In genomic region chr18:80040515-80040914, GRCh38 we compare ENCODE assay signal across 22 cellular contexts. TPM values are rescaled to one million over a fixed set of nuclear protein-coding genes. Genes with fewer than 3 reads are reported as not detected.
A peak's percentile ranks its signal among the peaks of the same experiment; 100 is the strongest.
DNase-seq lines count a peak whose midpoint lies in the region; ATAC-seq, FAIRE-seq and TF ChIP-seq lines count a peak whose summit lies in the region.
"Had no signal": no experiment of that assay in that cellular context is flagged by ENCODE, and none has a peak within 500 bp of the region (broad histone marks: within the 10 kb centered on the region; RNA-seq: fewer than 3 reads in every experiment).

No MANE protein-coding gene starts in this region.

- H3K27me3 ChIP-seq in HepG2 (ENCODE audit: control insufficient read depth in 1 of 2, insufficient read depth in 2 of 2, low read length in 2 of 2) (no peaks in the 10 kb centered on the region), right lobe of liver (no peaks in the 10 kb centered on the region), K562 (ENCODE audit: control insufficient read depth in 2 of 2, insufficient read depth in 2 of 2, low read length in 2 of 2) (no peaks in the 10 kb centered on the region), osteoblast (ENCODE audit: insufficient read depth, low read length) (no peaks in the 10 kb centered on the region), stomach (no peaks in the 10 kb centered on the region)
- H3K27me3 ChIP-seq: BE2C; BLaER1 treated with 17β-estradiol and CSF1 and Interleukin-3, amounts not matched to agents 10 nM and 100 nM had no signal

- FAIRE-seq in HepG2 (lab: Jason Lieb, UNC): no peak
- no peak for FAIRE-seq in K562 (lab: Jason Lieb, UNC)
- FAIRE-seq: A204.1, G401.6, GM12892 had no signal

- in situ Hi-C loops in HepG2 (cut with HindIII; ENCODE audit: extremely low pct_ligation_motif_present, low pct_unique_long_range_greater_than_20kb): no loop called here
- in situ Hi-C loops in K562 (cut with MboI): no loop called here

- WGBS in HepG2 (ENCODE audit: low lambda C conversion rate): 96% methylated on average over 3 of the region's 3 CpGs
- WGBS in right lobe of liver (ENCODE audit: insufficient coverage, low coverage, low lambda C conversion rate, missing lambda C conversion rate): 97% methylated on average over 3 of the region's 3 CpGs
- 89% methylated on average over 3 of the region's 3 CpGs for WGBS in K562 (ENCODE audit: insufficient coverage, low coverage, missing lambda C conversion rate)
- WGBS in stomach, 5 donors: 89 to 96% (median 94%) methylated on average over 3 of the region's 3 CpGs

- TF ChIP-seq CTCF in HepG2 (CRISPR knock-in tag; IDR thresholded peaks at IDR 0.05): no peak
- TF ChIP-seq CTCF in right lobe of liver (IDR thresholded peaks at IDR 0.05): no peak
- no peak for TF ChIP-seq CTCF in K562 (IDR thresholded peaks at IDR 0.05 in 2 of 3, conservative IDR thresholded peaks at IDR 0.05 in 1 of 3; ENCODE audit: insufficient read depth in 2 of 3, low read depth in 1 of 3, low read length in 3 of 3)
- no peak for TF ChIP-seq CTCF in osteoblast (IDR thresholded peaks at IDR 0.05; ENCODE audit: extremely low read depth, low read depth, low read length)
- no peak for TF ChIP-seq CTCF in stomach (IDR thresholded peaks at IDR 0.05)

- no peak overlapping the region for H3K4me2 ChIP-seq in HepG2 (ENCODE audit: low read depth, low read length)
- no peak overlapping the region for H3K4me2 ChIP-seq in K562 (ENCODE audit: insufficient read depth, low read length)
- H3K4me2 ChIP-seq in osteoblast (ENCODE audit: insufficient read depth, low read length): no peak overlapping the region
- H3K4me2 ChIP-seq: BLaER1 treated with 17β-estradiol and CSF1 and Interleukin-3, amounts not matched to agents 10 nM and 100 nM; GM23338 had no signal

- TF ChIP-seq EP300 in HepG2 (IDR thresholded peaks at IDR 0.05; ENCODE audit: low read depth in 2 of 2, low read length in 2 of 2) (no peak), HepG2 (CRISPR knock-in tag; IDR thresholded peaks at IDR 0.05; ENCODE audit: borderline replicate concordance) (no peak), K562 (IDR thresholded peaks at IDR 0.05; ENCODE audit: low read length) (no peak), stomach (IDR thresholded peaks at IDR 0.05) (no peak)

- ATAC-seq in HepG2 (no peak), right lobe of liver (no peak), K562 (no peak)
- ATAC-seq: GM23338, HCT116 had no signal

- BruUV-seq in HepG2 (replicated peaks; lab: Mats Ljungman, UMichigan) (no TSS peak), K562 (replicated peaks; lab: Mats Ljungman, UMichigan) (no TSS peak)

- H4K20me1 ChIP-seq in HepG2 (ENCODE audit: insufficient read depth, low read length) (0 out of 2 replicates have a peak, but pooled peaks cover 7% of the 10 kb centered on the region), K562 (replicated peaks; ENCODE audit: control insufficient read depth, insufficient read depth, low read length) (peaks cover 2% of the 10 kb centered on the region; the same call in 1 of the 2 replicates), osteoblast (ENCODE audit: insufficient read depth, low read length) (peaks cover 6% of the 10 kb centered on the region)

- DNase-seq in HepG2 (ENCODE audit: low spot score) (no peak), right lobe of liver (no peak), K562 (ENCODE audit: extremely low read depth in 1 of 4, low spot score in 3 of 4) (no peak), osteoblast (ENCODE audit: insufficient read length, low spot score, missing footprints) (peak; percentile 23), medulla oblongata (ENCODE audit: extremely low spot score) (no peak), stomach (no peak)
- DNase-seq: ACHN; AML-193; BE2C; Calu3; CD4-positive, alpha-beta T cell; COR-L47; DMS153; DND-41; H9 had no signal

- no peaks in the 10 kb centered on the region for H3K9me1 ChIP-seq in K562 (ENCODE audit: control insufficient read depth, insufficient read depth, low read length)

- TF ChIP-seq RAD21 in HepG2 (CRISPR knock-in tag; IDR thresholded peaks at IDR 0.05) (no peak), K562 (CRISPR knock-in tag; conservative IDR thresholded peaks at IDR 0.05 in 1 of 2, IDR thresholded peaks at IDR 0.05 in 1 of 2) (no peak)

- H3K4me1 ChIP-seq in HepG2 (ENCODE audit: insufficient read depth, low read length) (peaks cover 31% of the 10 kb centered on the region), right lobe of liver (peaks cover 0 to 2% (median under 1%) of the 10 kb centered on the region in 4 donors), K562 (replicated peaks in 1 of 2; ENCODE audit: control insufficient read depth in 2 of 2, insufficient read depth in 2 of 2, low read length in 2 of 2) (no peaks in the 10 kb centered on the region; a peak in 1 of 5 replicates), osteoblast (ENCODE audit: insufficient read depth, low read length) (peaks cover 4% of the 10 kb centered on the region), stomach (peaks cover under 1 to 8% (median 6%) of the 10 kb centered on the region in 4 donors)
- H3K4me1 ChIP-seq: BE2C had no signal

- TF ChIP-seq POLR2A in HepG2 (IDR thresholded peaks at IDR 0.05; ENCODE audit: insufficient read depth in 1 of 2, low read depth in 2 of 2, low read length in 2 of 2) (no peak), right lobe of liver (IDR thresholded peaks at IDR 0.05) (no peak), K562 (conservative IDR thresholded peaks at IDR 0.05) (no peak), stomach (IDR thresholded peaks at IDR 0.05) (no peak)

- POLR2A ChIA-PET in HepG2 (lab: Yijun Ruan, JAX): no interaction called here
- POLR2A ChIA-PET in K562 (lab: Yijun Ruan, JAX): interaction anchor here (0.7 kb wide), 1 partner anchor 169 kb away, joined by 4 read pairs; no protein-coding TSS in a partner anchor

- H3K79me2 ChIP-seq in HepG2 (ENCODE audit: insufficient read depth, low read length): peaks cover 18% of the 10 kb centered on the region
- peaks cover 34% of the 10 kb centered on the region for H3K79me2 ChIP-seq in K562 (ENCODE audit: control insufficient read depth, insufficient read depth, low read length)
- H3K79me2 ChIP-seq in osteoblast (ENCODE audit: insufficient read depth, low read length): peaks cover 15% of the 10 kb centered on the region

- no peaks in the 10 kb centered on the region for H3K9me3 ChIP-seq in HepG2 (ENCODE audit: low read length)
- no peaks in the 10 kb centered on the region for H3K9me3 ChIP-seq in right lobe of liver
- H3K9me3 ChIP-seq in K562 (replicated peaks; ENCODE audit: control insufficient read depth, insufficient read depth, low read depth, low read length): no peaks in the 10 kb centered on the region
- H3K9me3 ChIP-seq in osteoblast (ENCODE audit: low read depth, low read length): no peaks in the 10 kb centered on the region
- H3K9me3 ChIP-seq in stomach: no peaks in the 10 kb centered on the region
- H3K9me3 ChIP-seq: BE2C; BLaER1 treated with 17β-estradiol and CSF1 and Interleukin-3, amounts not matched to agents 10 nM and 100 nM had no signal

- intact Hi-C loops in HepG2 (cut with micrococcal nuclease; ENCODE audit: unreplicated experiment): no loop called here
- intact Hi-C loops in right lobe of liver (cut with DNase I): no loop called here
- intact Hi-C loops in K562 (cut with micrococcal nuclease): no loop called here
- intact Hi-C loops in stomach (cut with DNase I; ENCODE audit: low total_unique reads): no loop called here

- H3K27ac ChIP-seq in HepG2 (ENCODE audit: extremely low read length, insufficient read depth, low read length) (no peak overlapping the region), right lobe of liver (no peak overlapping the region), K562 (ENCODE audit: extremely low read depth, low read depth, low read length) (no peak overlapping the region), osteoblast (ENCODE audit: low read depth, low read length) (no peak overlapping the region), stomach (no peak overlapping the region)
- H3K27ac ChIP-seq: 22Rv1; BLaER1 treated with 17β-estradiol and CSF1 and Interleukin-3, amounts not matched to agents 10 nM and 100 nM had no signal

- H3K36me3 ChIP-seq in HepG2 (replicated peaks in 1 of 2; ENCODE audit: control insufficient read depth in 1 of 2, insufficient read depth in 2 of 2, low read length in 2 of 2): peaks cover 14 to 50% of the 10 kb centered on the region in 2 experiments; a peak in 4 of 5 replicates
- H3K36me3 ChIP-seq in right lobe of liver: peaks cover 0 to 16% (median 1%) of the 10 kb centered on the region in 4 donors
- H3K36me3 ChIP-seq in K562 (ENCODE audit: control insufficient read depth, insufficient read depth, low read length): peaks cover 71% of the 10 kb centered on the region; the same call in 2 of the 3 replicates
- H3K36me3 ChIP-seq in osteoblast (ENCODE audit: insufficient read depth, low read length): peaks cover 7% of the 10 kb centered on the region
- H3K36me3 ChIP-seq in stomach: peaks cover 0 to 77% (median 71%) of the 10 kb centered on the region in 4 donors
- H3K36me3 ChIP-seq: BE2C had no signal

- H3K9ac ChIP-seq in HepG2 (ENCODE audit: insufficient read depth, low read depth, low read length) (no peak overlapping the region), K562 (ENCODE audit: insufficient read depth in 1 of 2, low read depth in 2 of 2, low read length in 2 of 2) (no peak overlapping the region)
- H3K9ac ChIP-seq: BLaER1 treated with 17β-estradiol and CSF1 and Interleukin-3, amounts not matched to agents 10 nM and 100 nM had no signal

- CTCF ChIA-PET in HepG2 (lab: Yijun Ruan, JAX; ENCODE audit: low intra/inter-chr PET ratio, low total read pairs): no interaction called here
- CTCF ChIA-PET in K562 (lab: Yijun Ruan, JAX; ENCODE audit: low intra/inter-chr PET ratio): no interaction called here

- H3K4me3 ChIP-seq in HepG2 (replicated peaks in 1 of 3; ENCODE audit: insufficient read depth in 1 of 3, low read depth in 2 of 3, low read length in 3 of 3) (no peak overlapping the region), right lobe of liver (no peak overlapping the region), K562 (no peak overlapping the region), osteoblast (ENCODE audit: insufficient read depth, low read length) (no peak overlapping the region), stomach (no peak overlapping the region)
- H3K4me3 ChIP-seq: BLaER1 treated with 17β-estradiol and CSF1 and Interleukin-3, amounts not matched to agents 10 nM and 100 nM; GM23338 had no signal

- H2AFZ ChIP-seq in HepG2 (ENCODE audit: low read length) (no peak overlapping the region), K562 (ENCODE audit: low read depth, low read length) (no peak overlapping the region), osteoblast (ENCODE audit: low read length) (no peak overlapping the region)
- H2AFZ ChIP-seq: GM23338 had no signal

RNA-seq across cellular contexts. Expression of gene RBFA, which starts 6.3 kb away (rescaled TPM):
- 42.2 and 42.4 TPM in 2 replicates for total RNA-seq in HepG2 (2016; rRNA removed; fragmentation: Illumina TruSeq; extraction: Trizol)
- total RNA-seq in HepG2 (2016; cell fraction: cytosol; rRNA removed; fragmentation: Illumina TruSeq; extraction: Trizol; ENCODE audit: low read depth): 13.9 and 16.9 TPM in 2 replicates
- 43.3 and 44.9 TPM in 2 replicates for total RNA-seq in HepG2 (2016; cell fraction: insoluble cytoplasmic fraction; rRNA removed; fragmentation: Illumina TruSeq; extraction: Trizol)
- 22.2 and 22.8 TPM in 2 replicates for total RNA-seq in HepG2 (2016; cell fraction: membrane; rRNA removed; fragmentation: Illumina TruSeq; extraction: Trizol)
- total RNA-seq in HepG2 (2016; cell fraction: nucleus; rRNA removed; fragmentation: Illumina TruSeq; extraction: Trizol): 31.4 and 38.8 TPM in 2 replicates
- polyA plus RNA-seq in HepG2 (2011; rRNA removed): 29.7 and 31.7 TPM in 2 replicates
- polyA plus RNA-seq in HepG2 (2011; cell fraction: cytosol; rRNA removed): 22.0 and 22.4 TPM in 2 replicates
- 40.3 and 51.2 TPM in 2 replicates for polyA plus RNA-seq in HepG2 (2011; cell fraction: nucleus; rRNA removed)
- polyA plus RNA-seq in HepG2 (2012): 21.5 and 24.8 TPM in 2 replicates
- polyA plus RNA-seq in HepG2 (2016; cell fraction: cytosol; fragmentation: Illumina TruSeq; extraction: Trizol; ENCODE audit: low read depth): 13.2 and 15.2 TPM in 2 replicates
- polyA plus RNA-seq in HepG2 (2016; cell fraction: insoluble cytoplasmic fraction; fragmentation: Illumina TruSeq; extraction: Trizol; ENCODE audit: low read depth): 42.0 and 44.0 TPM in 2 replicates
- polyA plus RNA-seq in HepG2 (2016; cell fraction: membrane; fragmentation: Illumina TruSeq; extraction: Trizol; ENCODE audit: low read depth): 18.4 and 18.9 TPM in 2 replicates
- polyA plus RNA-seq in HepG2 (2016; cell fraction: nucleus; fragmentation: Illumina TruSeq; extraction: Trizol; ENCODE audit: insufficient read depth, low read depth): 40.6 and 48.1 TPM in 2 replicates
- polyA minus RNA-seq in HepG2 (2011; rRNA and poly(A)+ RNA removed; ENCODE audit: low replicate concordance): 21.7 and 27.6 TPM in 2 replicates
- 9.1 and 9.3 TPM in 2 replicates for polyA minus RNA-seq in HepG2 (2011; cell fraction: cytosol; rRNA and poly(A)+ RNA removed)
- polyA minus RNA-seq in HepG2 (2011; cell fraction: nucleus; rRNA and poly(A)+ RNA removed): 71.3 and 80.8 TPM in 2 replicates
- total RNA-seq in right lobe of liver: 10 to 100 TPM; 12.3 to 36.6 (median 18.8) TPM
- total RNA-seq in K562 (2011; cell fraction: chromatin; rRNA removed; ENCODE audit: low replicate concordance): 107 and 110 TPM in 2 replicates
- 70.8 and 75.5 TPM in 2 replicates for total RNA-seq in K562 (2011; cell fraction: nucleolus; rRNA removed)
- total RNA-seq in K562 (2011; cell fraction: nucleoplasm; rRNA removed): 104 and 112 TPM in 2 replicates
- total RNA-seq in K562 (2014; rRNA removed): 36.7 and 38.9 TPM in 2 replicates
- 21.1 and 24.5 TPM in 2 replicates for total RNA-seq in K562 (2014; rRNA removed; fragmentation: Illumina TruSeq; extraction: Trizol)
- total RNA-seq in K562 (2015; rRNA removed; fragmentation: Illumina TruSeq; extraction: Trizol): 25.8 and 26.7 TPM in 2 replicates
- total RNA-seq in K562 (2021): 28.4 and 28.8 TPM in 2 replicates
- polyA plus RNA-seq in K562 (2011; rRNA removed): 24.7 and 28.7 TPM in 2 replicates
- polyA plus RNA-seq in K562 (2011; cell fraction: cytosol; rRNA removed): 17.9 and 18.9 TPM in 2 replicates
- 66.2 and 70.5 TPM in 2 replicates for polyA plus RNA-seq in K562 (2011; cell fraction: nucleus; rRNA removed)
- 17.3 and 24.4 TPM in 2 replicates for polyA plus RNA-seq in K562 (2012)
- polyA plus RNA-seq in K562 (2014; fragmentation: Illumina TruSeq; extraction: Trizol): 26.0 and 28.2 TPM in 2 replicates
- 1 to 10 TPM; 3.4 to 4.8 TPM for polyA plus RNA-seq in K562 (2014; fragmentation: Nextera tagmentation; extraction: Ambion mirVana)
- 36.1 and 41.9 TPM in 2 replicates for polyA plus RNA-seq in K562 (2014; rRNA removed)
- polyA minus RNA-seq in K562 (2011; rRNA and poly(A)+ RNA removed): 25.6 and 29.4 TPM in 2 replicates
- 6.5 and 7.3 TPM in 2 replicates for polyA minus RNA-seq in K562 (2011; cell fraction: cytosol; rRNA and poly(A)+ RNA removed)
- 46.0 and 59.9 TPM in 2 replicates for polyA minus RNA-seq in K562 (2011; cell fraction: nucleus; rRNA and poly(A)+ RNA removed)
- total RNA-seq in osteoblast: 28.9 and 29.0 TPM in 2 replicates
- total RNA-seq in stomach: 10 to 100 TPM; 12.8 to 58.8 (median 31.8) TPM
- polyA plus RNA-seq in stomach: 10 to 100 TPM; 15.3 to 18.9 (median 16.6) TPM

RNA-seq across cellular contexts. Expression of gene TXNL4A, which starts 52.2 kb away (rescaled TPM):
- 192 and 202 TPM in 2 replicates for total RNA-seq in HepG2 (2016; rRNA removed; fragmentation: Illumina TruSeq; extraction: Trizol)
- 596 and 716 TPM in 2 replicates for total RNA-seq in HepG2 (2016; cell fraction: cytosol; rRNA removed; fragmentation: Illumina TruSeq; extraction: Trizol; ENCODE audit: low read depth)
- total RNA-seq in HepG2 (2016; cell fraction: insoluble cytoplasmic fraction; rRNA removed; fragmentation: Illumina TruSeq; extraction: Trizol): 185 and 204 TPM in 2 replicates
- total RNA-seq in HepG2 (2016; cell fraction: membrane; rRNA removed; fragmentation: Illumina TruSeq; extraction: Trizol): 533 and 635 TPM in 2 replicates
- total RNA-seq in HepG2 (2016; cell fraction: nucleus; rRNA removed; fragmentation: Illumina TruSeq; extraction: Trizol): 56.2 and 79.7 TPM in 2 replicates
- 135 and 172 TPM in 2 replicates for polyA plus RNA-seq in HepG2 (2011; rRNA removed)
- 131 and 145 TPM in 2 replicates for polyA plus RNA-seq in HepG2 (2011; cell fraction: cytosol; rRNA removed)
- 32.1 and 40.2 TPM in 2 replicates for polyA plus RNA-seq in HepG2 (2011; cell fraction: nucleus; rRNA removed)
- polyA plus RNA-seq in HepG2 (2012): 123 and 145 TPM in 2 replicates
- 941 and 1,125 TPM in 2 replicates for polyA plus RNA-seq in HepG2 (2016; cell fraction: cytosol; fragmentation: Illumina TruSeq; extraction: Trizol; ENCODE audit: low read depth)
- 223 and 229 TPM in 2 replicates for polyA plus RNA-seq in HepG2 (2016; cell fraction: insoluble cytoplasmic fraction; fragmentation: Illumina TruSeq; extraction: Trizol; ENCODE audit: low read depth)
- polyA plus RNA-seq in HepG2 (2016; cell fraction: membrane; fragmentation: Illumina TruSeq; extraction: Trizol; ENCODE audit: low read depth): 563 and 676 TPM in 2 replicates
- 165 and 194 TPM in 2 replicates for polyA plus RNA-seq in HepG2 (2016; cell fraction: nucleus; fragmentation: Illumina TruSeq; extraction: Trizol; ENCODE audit: insufficient read depth, low read depth)
- polyA minus RNA-seq in HepG2 (2011; rRNA and poly(A)+ RNA removed; ENCODE audit: low replicate concordance): 36.7 and 86.4 TPM in 2 replicates
- polyA minus RNA-seq in HepG2 (2011; cell fraction: cytosol; rRNA and poly(A)+ RNA removed): 44.1 and 45.4 TPM in 2 replicates
- 14.9 and 19.2 TPM in 2 replicates for polyA minus RNA-seq in HepG2 (2011; cell fraction: nucleus; rRNA and poly(A)+ RNA removed)
- 10 to 100 TPM; 18.5 to 53.9 (median 37.8) TPM for total RNA-seq in right lobe of liver
- 25.7 and 39.5 TPM in 2 replicates for total RNA-seq in K562 (2011; cell fraction: chromatin; rRNA removed; ENCODE audit: low replicate concordance)
- 17.0 and 20.5 TPM in 2 replicates for total RNA-seq in K562 (2011; cell fraction: nucleolus; rRNA removed)
- 29.1 and 53.2 TPM in 2 replicates for total RNA-seq in K562 (2011; cell fraction: nucleoplasm; rRNA removed)
- 68.7 and 78.9 TPM in 2 replicates for total RNA-seq in K562 (2014; rRNA removed)
- 85.5 and 87.5 TPM in 2 replicates for total RNA-seq in K562 (2014; rRNA removed; fragmentation: Illumina TruSeq; extraction: Trizol)
- total RNA-seq in K562 (2015; rRNA removed; fragmentation: Illumina TruSeq; extraction: Trizol): 86.1 and 98.0 TPM in 2 replicates
- 132 and 139 TPM in 2 replicates for total RNA-seq in K562 (2021)
- polyA plus RNA-seq in K562 (2011; rRNA removed): 105 and 124 TPM in 2 replicates
- 110 and 120 TPM in 2 replicates for polyA plus RNA-seq in K562 (2011; cell fraction: cytosol; rRNA removed)
- 47.8 and 53.9 TPM in 2 replicates for polyA plus RNA-seq in K562 (2011; cell fraction: nucleus; rRNA removed)
- 78.8 and 97.0 TPM in 2 replicates for polyA plus RNA-seq in K562 (2012)
- polyA plus RNA-seq in K562 (2014; fragmentation: Illumina TruSeq; extraction: Trizol): 46.5 and 49.6 TPM in 2 replicates
- 10 to 100 TPM; 27.0 to 51.2 TPM for polyA plus RNA-seq in K562 (2014; fragmentation: Nextera tagmentation; extraction: Ambion mirVana)
- 92.3 and 98.7 TPM in 2 replicates for polyA plus RNA-seq in K562 (2014; rRNA removed)
- polyA minus RNA-seq in K562 (2011; rRNA and poly(A)+ RNA removed): 41.9 and 67.5 TPM in 2 replicates
- polyA minus RNA-seq in K562 (2011; cell fraction: cytosol; rRNA and poly(A)+ RNA removed): 50.7 and 54.0 TPM in 2 replicates
- 5.0 and 14.0 TPM in 2 replicates for polyA minus RNA-seq in K562 (2011; cell fraction: nucleus; rRNA and poly(A)+ RNA removed)
- total RNA-seq in osteoblast: 53.6 and 54.6 TPM in 2 replicates
- total RNA-seq in stomach: 100 to 1,000 TPM in 1 of 5 donors, 10 to 100 TPM in 4; 12.9 to 146 (median 16.8) TPM
- 100 to 1,000 TPM in 1 of 3 donors, 10 to 100 TPM in 2; 81.7 to 110 (median 97.0) TPM for polyA plus RNA-seq in stomach

Comparison
In these comparisons a context has a peak if more than half of its experiments do, and no peak if none do; other contexts are left out.
1. Of the 241 proteins assayed by ChIP-seq in both HepG2 and K562: peak only in HepG2: none; only in K562: MAFG; in both: MAFF and MAFK; in neither: 238.